In genomic region chr11:62632492-62632891, GRCh38 we compare ENCODE assay signal across 28 cellular contexts. TPM values are rescaled to one million over a fixed set of nuclear protein-coding genes. Genes with fewer than 3 reads are reported as not detected.
DNase-seq lines count a peak whose midpoint lies in the region; ATAC-seq, FAIRE-seq and TF ChIP-seq lines count a peak whose summit lies in the region.
"Had no signal": no experiment of that assay in that cellular context is flagged by ENCODE, and none has a peak within 500 bp of the region (broad histone marks: within the 10 kb centered on the region; RNA-seq: fewer than 3 reads in every experiment).

No MANE protein-coding gene starts in this region.

- no peak overlapping the region for H3K27ac ChIP-seq in CD4-positive, alpha-beta T cell (ENCODE audit: low read depth, low read length)
- H3K27ac ChIP-seq: 22Rv1; BLaER1 treated with 17β-estradiol and CSF1 and Interleukin-3, amounts not matched to agents 10 nM and 100 nM; gastrocnemius medialis; transverse colon; WERI-Rb-1 had no signal

- no peaks in the 10 kb centered on the region for H3K27me3 ChIP-seq in CD4-positive, alpha-beta T cell (ENCODE audit: control insufficient read depth, insufficient read depth, low read length)
- H3K27me3 ChIP-seq in bronchial epithelial cell (ENCODE audit: control insufficient read depth, insufficient read depth, low read length): no peaks in the 10 kb centered on the region
- H3K27me3 ChIP-seq: BLaER1 treated with 17β-estradiol and CSF1 and Interleukin-3, amounts not matched to agents 10 nM and 100 nM; gastrocnemius medialis; transverse colon had no signal

- no peaks in the 10 kb centered on the region for H3K27me3 Mint-ChIP-seq in CD4-positive, alpha-beta T cell
- peaks cover 4% of the 10 kb centered on the region for H3K27me3 Mint-ChIP-seq in nephron progenitor cell (ENCODE audit: low read depth, poor library complexity)
- H3K27me3 Mint-ChIP-seq: activated CD8-positive, alpha-beta memory T cell treated with anti-CD3 and anti-CD28 coated beads, Interleukin-2, amount 10 ng/mL, durations not matched to agents 7 days and 5 days had no signal

- peak; percentile 28 for FAIRE-seq in bronchial epithelial cell (lab: Jason Lieb, UNC)
- FAIRE-seq: kidney had no signal

- intact Hi-C loops in CD4-positive, alpha-beta T cell (cut with DNase I, micrococcal nuclease): no loop called here

- no peak for TF ChIP-seq CTCF in CD4-positive, alpha-beta T cell (IDR thresholded peaks at IDR 0.05)
- no peak for TF ChIP-seq CTCF in bronchial epithelial cell (IDR thresholded peaks at IDR 0.05; ENCODE audit: insufficient read depth, low read length, severe bottlenecking)
- no peak for TF ChIP-seq CTCF in nephron progenitor cell (IDR thresholded peaks at IDR 0.05)

- no peak overlapping the region for H3K4me3 ChIP-seq in bronchial epithelial cell (ENCODE audit: low read depth, low read length)
- H3K4me3 ChIP-seq: BLaER1 treated with 17β-estradiol and CSF1 and Interleukin-3, amounts not matched to agents 10 nM and 100 nM; gastrocnemius medialis; transverse colon had no signal

- no peak overlapping the region for H3K4me3 Mint-ChIP-seq in CD4-positive, alpha-beta T cell
- H3K4me3 Mint-ChIP-seq in nephron progenitor cell: no peak overlapping the region
- H3K4me3 Mint-ChIP-seq: activated CD8-positive, alpha-beta memory T cell treated with anti-CD3 and anti-CD28 coated beads, Interleukin-2, amount 10 ng/mL, durations not matched to agents 7 days and 5 days; activated T-helper 1 cell treated with anti-CD3 and anti-CD28 coated beads, Interleukin-12 subunit alpha, Interleukin-12 subunit beta, Interleukin-2, Interleukin-4 antibody, amounts not matched to agents 30 ng/mL and 10 ng/mL and 1 ng/mL, durations not matched to agents 14 hours and 24 hours and 36 hours had no signal

- H3K9me3 Mint-ChIP-seq in CD4-positive, alpha-beta T cell: no peaks in the 10 kb centered on the region
- no peaks in the 10 kb centered on the region for H3K9me3 Mint-ChIP-seq in nephron progenitor cell
- H3K9me3 Mint-ChIP-seq: activated T-helper 1 cell treated with anti-CD3 and anti-CD28 coated beads, Interleukin-12 subunit alpha, Interleukin-12 subunit beta, Interleukin-2, Interleukin-4 antibody, amounts not matched to agents 30 ng/mL and 10 ng/mL and 1 ng/mL, durations not matched to agents 14 hours and 24 hours and 36 hours had no signal

- DNase-seq in NCI-H2196 (lab: John Stamatoyannopoulos, UW; ENCODE audit: unreplicated experiment): peak; percentile 38
- DNase-seq in NCI-H2196 treated with DMSO at 0.1 percent for 48 hours (lab: John Stamatoyannopoulos, UW; ENCODE audit: unreplicated experiment): no peak
- no peak for DNase-seq in CD4-positive, alpha-beta T cell
- no peak for DNase-seq in bronchial epithelial cell (ENCODE audit: low read depth)
- no peak for DNase-seq in nephron progenitor cell
- no peak for DNase-seq in activated effector memory CD4-positive, alpha-beta T cell treated with Interleukin-2 at 50 U/mL for 16 hours
- DNase-seq: activated CD4-positive, alpha-beta T cell treated with anti-CD3 and anti-CD28 coated beads for 48 hours; activated CD8-positive, alpha-beta memory T cell treated with anti-CD3 and anti-CD28 coated beads, Interleukin-2, amount 10 ng/mL, durations not matched to agents 7 days and 5 days; Caco-2; DMS79; gastrocnemius medialis; GDM1; IMR-90; kidney; MV-4-11; NCI-H1436; NCI-H2081 treated with DMSO at 0.1 percent for 48 hours; SHP77 treated with DMSO at 0.1 percent for 48 hours; stimulated activated CD4-positive, alpha-beta T cell treated with anti-CD3 and anti-CD28 coated beads, Interleukin-4, amount 100 ng/mL, for 24 hours; transverse colon; WERI-Rb-1 had no signal

- peak overlapping the region; percentile 30 for H3K27ac Mint-ChIP-seq in CD4-positive, alpha-beta T cell
- H3K27ac Mint-ChIP-seq in nephron progenitor cell: peak overlapping the region; percentile 55
- H3K27ac Mint-ChIP-seq: activated CD8-positive, alpha-beta memory T cell treated with anti-CD3 and anti-CD28 coated beads, Interleukin-2, amount 10 ng/mL, durations not matched to agents 7 days and 5 days; activated T-helper 1 cell treated with anti-CD3 and anti-CD28 coated beads, Interleukin-12 subunit alpha, Interleukin-12 subunit beta, Interleukin-2, Interleukin-4 antibody, amounts not matched to agents 30 ng/mL and 10 ng/mL and 1 ng/mL, durations not matched to agents 14 hours and 24 hours and 36 hours had no signal

- H3K4me1 Mint-ChIP-seq in CD4-positive, alpha-beta T cell (ENCODE audit: low read depth): peaks cover 19% of the 10 kb centered on the region
- H3K4me1 Mint-ChIP-seq in nephron progenitor cell: no peaks in the 10 kb centered on the region

- H3K36me3 ChIP-seq in bronchial epithelial cell (ENCODE audit: control insufficient read depth, insufficient read depth, low read length): peaks cover 56% of the 10 kb centered on the region

- POLR2A ChIA-PET in CD4-positive, alpha-beta T cell (lab: Charles Lee): interaction anchor here (1.9 kb wide), 1 partner anchor 41 kb away, joined by 5 read pairs; the partner anchor contains the start of gene TUT1

- CTCF ChIA-PET in CD4-positive, alpha-beta T cell (lab: Charles Lee): no interaction called here

- H3K9me3 ChIP-seq in CD4-positive, alpha-beta T cell (ENCODE audit: control insufficient read depth, low read length): no peaks in the 10 kb centered on the region
- H3K9me3 ChIP-seq: BLaER1 treated with 17β-estradiol and CSF1 and Interleukin-3, amounts not matched to agents 10 nM and 100 nM; Caco-2; gastrocnemius medialis; transverse colon had no signal

- H3K36me3 Mint-ChIP-seq in CD4-positive, alpha-beta T cell (ENCODE audit: low read depth): peaks cover 96% of the 10 kb centered on the region
- H3K36me3 Mint-ChIP-seq in nephron progenitor cell (ENCODE audit: low read depth): peaks cover 81% of the 10 kb centered on the region

- no peak for ATAC-seq in CD4-positive, alpha-beta T cell (ENCODE audit: poor library complexity)
- ATAC-seq in GM21390 (IDR thresholded peaks at IDR 0.05; ENCODE audit: unreplicated experiment) (no peak), HG03039 (IDR thresholded peaks at IDR 0.05; ENCODE audit: unreplicated experiment) (no peak)
- ATAC-seq: activated CD8-positive, alpha-beta memory T cell treated with anti-CD3 and anti-CD28 coated beads, Interleukin-2, amount 10 ng/mL, durations not matched to agents 7 days and 5 days; gastrocnemius medialis; HCT116; Panc1 had no signal

RNA-seq across cellular contexts. Expression of gene B3GAT3, which starts 10.7 kb away (rescaled TPM):
- total RNA-seq in CD4-positive, alpha-beta T cell: 10 to 100 TPM; 47.2 to 49.5 TPM
- total RNA-seq in bronchial epithelial cell: 24.2 and 26.2 TPM in 2 replicates

RNA-seq across cellular contexts. Expression of gene GANAB, which starts 13.9 kb away (rescaled TPM):
- 100 to 1,000 TPM; 181 to 182 TPM for total RNA-seq in CD4-positive, alpha-beta T cell
- 138 TPM in 2 replicates for total RNA-seq in bronchial epithelial cell

RNA-seq across cellular contexts. Expression of gene ROM1, which starts 19.4 kb away (rescaled TPM):
- total RNA-seq in CD4-positive, alpha-beta T cell: under 1 TPM; 0.42 to 0.71 TPM
- 2.6 and 2.8 TPM in 2 replicates for total RNA-seq in bronchial epithelial cell

RNA-seq across cellular contexts. Expression of gene EML3, which starts 19.9 kb away (rescaled TPM):
- total RNA-seq in CD4-positive, alpha-beta T cell: 100 to 1,000 TPM; 142 to 144 TPM
- total RNA-seq in bronchial epithelial cell: 10.0 and 11.1 TPM in 2 replicates

RNA-seq across cellular contexts. Expression of gene INTS5, which starts 20.6 kb away (rescaled TPM):
- total RNA-seq in CD4-positive, alpha-beta T cell: 10 to 100 TPM; 16.3 TPM
- 17.1 and 19.8 TPM in 2 replicates for total RNA-seq in bronchial epithelial cell
